Comparison of ENCODE assay signal across 14 cellular contexts in the genomic region with DNA sequence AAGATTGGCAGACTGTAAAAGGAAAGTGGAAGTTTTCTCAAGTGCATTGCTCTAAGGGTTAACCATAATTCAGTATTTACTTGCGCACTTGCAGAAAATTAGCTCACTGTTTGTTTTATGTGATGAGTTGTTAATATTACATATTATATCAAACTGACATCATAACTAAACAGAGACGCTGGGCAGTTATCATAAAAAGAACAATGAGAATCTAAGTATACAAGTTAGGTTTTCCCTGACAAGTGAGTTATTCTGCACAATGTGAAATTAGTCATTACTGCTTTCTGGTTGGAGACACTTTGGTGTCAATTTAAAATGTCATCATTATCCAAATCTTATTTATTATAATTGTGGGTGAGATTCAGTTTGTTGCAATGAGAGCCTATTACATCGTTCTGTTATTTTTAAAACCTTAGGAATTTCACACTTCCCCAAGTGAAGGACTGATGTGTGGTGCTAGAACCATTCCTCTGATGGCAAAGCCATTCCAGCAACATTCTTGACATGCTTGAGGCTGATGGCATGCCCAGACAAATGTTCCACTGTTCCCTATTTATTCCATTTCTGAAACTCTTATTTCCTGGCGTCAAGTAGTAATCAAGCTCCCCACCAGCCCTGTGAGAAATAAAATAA.
DNase-seq lines count a peak whose midpoint lies in the region; ATAC-seq and TF ChIP-seq lines count a peak whose summit lies in the region.
"Had no signal": no experiment of that assay in that cellular context is flagged by ENCODE, and none has a peak within 500 bp of the region (broad histone marks: within the 10 kb centered on the region; RNA-seq: fewer than 3 reads in every experiment).

No MANE protein-coding gene starts in this region.

- H2AK5ac ChIP-seq in neuronal stem cell (ENCODE audit: low read depth, low read length): no peak overlapping the region

- no peak overlapping the region for H4K8ac ChIP-seq in neuronal stem cell (ENCODE audit: low read depth, low read length)

- no peak for ATAC-seq in GM19023 (IDR thresholded peaks at IDR 0.05; ENCODE audit: unreplicated experiment)
- ATAC-seq: PC-3 had no signal

- no peaks in the 10 kb centered on the region for H3K9me3 ChIP-seq in neuronal stem cell (replicated peaks in 1 of 2; ENCODE audit: control insufficient read depth in 2 of 2, insufficient read depth in 1 of 2, low read depth in 1 of 2, low read length in 2 of 2)

- no peak overlapping the region for H2BK15ac ChIP-seq in neuronal stem cell (ENCODE audit: low read length)

- no peak overlapping the region for H3K18ac ChIP-seq in neuronal stem cell (ENCODE audit: low read length)

- H3K23ac ChIP-seq in neuronal stem cell (ENCODE audit: low read depth, low read length, poor library complexity): no peak overlapping the region

- no peak overlapping the region for H3K27ac ChIP-seq in neuronal stem cell (replicated peaks; ENCODE audit: low read length)
- H3K27ac ChIP-seq: coronary artery had no signal

- WGBS in neuronal stem cell (ENCODE audit: extremely low coverage in 2 of 2, insufficient read length in 2 of 2, insufficient replicate concordance in 1 of 2), 2 donors: no CpG with 5 or more reads among the region's 4 CpGs

- H3K4me3 ChIP-seq in cardiac fibroblast (replicated peaks in 1 of 2; ENCODE audit: low read depth in 2 of 2, low read length in 2 of 2) (no peak overlapping the region), neuronal stem cell (ENCODE audit: low read length in 2 of 2) (no peak overlapping the region)
- H3K4me3 ChIP-seq: coronary artery had no signal

- H3K4me2 ChIP-seq in neuronal stem cell (ENCODE audit: insufficient read depth, low read length, poor library complexity, severe bottlenecking): no peak overlapping the region

- no peak for TF ChIP-seq CTCF in cardiac fibroblast (IDR thresholded peaks at IDR 0.05; ENCODE audit: low read depth, low read length)

- H3K27me3 ChIP-seq in neuronal stem cell (ENCODE audit: control insufficient read depth in 3 of 3, insufficient read depth in 3 of 3, low read depth in 1 of 3, low read length in 3 of 3): no peaks in the 10 kb centered on the region

- no peak overlapping the region for H2BK12ac ChIP-seq in neuronal stem cell (ENCODE audit: low read length)

- H2AFZ ChIP-seq in neuronal stem cell (ENCODE audit: low read length): no peak overlapping the region

- H3K9ac ChIP-seq in neuronal stem cell (ENCODE audit: low read depth, low read length, poor library complexity): no peak overlapping the region

- in situ Hi-C loops in ACHN (cut with HindIII; ENCODE audit: low pct_ligation_motif_present, low pct_unique_long_range_greater_than_20kb, low sequenced_read_pairs): no loop called here

- H2BK120ac ChIP-seq in neuronal stem cell (ENCODE audit: low read depth, low read length): no peak overlapping the region

- H4K91ac ChIP-seq in neuronal stem cell (ENCODE audit: low read depth, low read length, poor library complexity): no peak overlapping the region

- H3K36me3 ChIP-seq in neuronal stem cell (replicated peaks in 1 of 2; ENCODE audit: control insufficient read depth in 2 of 2, insufficient read depth in 2 of 2, low read length in 2 of 2): no peaks in the 10 kb centered on the region

- no peaks in the 10 kb centered on the region for H3K4me1 ChIP-seq in neuronal stem cell (ENCODE audit: control insufficient read depth in 2 of 2, insufficient read depth in 1 of 2, low read depth in 1 of 2, low read length in 2 of 2)

- no peak overlapping the region for H3K4ac ChIP-seq in neuronal stem cell (ENCODE audit: low read length)

- no peak overlapping the region for H3K14ac ChIP-seq in neuronal stem cell (ENCODE audit: low read length)

- no peak overlapping the region for H2BK5ac ChIP-seq in neuronal stem cell (ENCODE audit: low read length)

- peak; percentile 55 for DNase-seq in ACHN
- DNase-seq in LHCN-M2 (ENCODE audit: low read depth): peak; percentile 83
- peak; percentile 50 to 77 for DNase-seq in cardiac fibroblast (ENCODE audit: low read depth in 2 of 2)
- peak; percentile 91 for DNase-seq in kidney tubule cell (ENCODE audit: low spot score)
- no peak for DNase-seq in T1000 (lab: John Stamatoyannopoulos, UW)
- no peak for DNase-seq in germinal center (ENCODE audit: low spot score)
- no peak for DNase-seq in neuronal stem cell (ENCODE audit: low spot score)
- DNase-seq: activated naive CD4-positive, alpha-beta T cell treated with Interleukin-2 at 50 U/mL for 16 hours; AML-193; NCI-H2171 treated with DMSO at 0.1 percent for 48 hours; occipital lobe; PC-3 had no signal

- no peaks in the 10 kb centered on the region for H3K79me1 ChIP-seq in neuronal stem cell (ENCODE audit: low read depth, low read length)

Comparison
In these comparisons a context has a peak if more than half of its experiments do, and no peak if none do; other contexts are left out.
1. DNase-seq: peak in ACHN (single experiment), LHCN-M2 (single experiment), cardiac fibroblast (2 of 2) and kidney tubule cell (single experiment); none in T1000 (single experiment), germinal center (single experiment) and neuronal stem cell (single experiment).